ENCODE assay signal across 11 cellular contexts in genomic region chr7:123558506-123558874, GRCh38. TPM values are rescaled to one million over a fixed set of nuclear protein-coding genes. Genes with fewer than 3 reads are reported as not detected.
DNase-seq lines count a peak whose midpoint lies in the region; FAIRE-seq and TF ChIP-seq lines count a peak whose summit lies in the region.
"Had no signal": no experiment of that assay in that cellular context is flagged by ENCODE, and none has a peak within 500 bp of the region (broad histone marks: within the 10 kb centered on the region; RNA-seq: fewer than 3 reads in every experiment).

No MANE protein-coding gene starts in this region.

- no peaks in the 10 kb centered on the region for H4K20me1 ChIP-seq in MM.1S (ENCODE audit: insufficient read depth, low read length)

- no peaks in the 10 kb centered on the region for H3K27me3 ChIP-seq in MM.1S (replicated peaks; ENCODE audit: insufficient read depth, low read length)
- no peaks in the 10 kb centered on the region for H3K27me3 ChIP-seq in rectal smooth muscle tissue (ENCODE audit: control insufficient read depth, insufficient read depth, low read length)

- DNase-seq in AG10803 (ENCODE audit: low read depth) (no peak), MM.1S (no peak), epithelial cell of proximal tubule (ENCODE audit: low read depth) (no peak), MV-4-11 (lab: John Stamatoyannopoulos, UW) (no peak), hypothalamus (lab: John Stamatoyannopoulos, UW) (no peak), cortex of kidney (lab: John Stamatoyannopoulos, UW) (no peak), frontal cortex (ENCODE audit: low spot score in 2 of 2) (no peak)
- DNase-seq: Calu3; stimulated activated CD8-positive, alpha-beta memory T cell treated with anti-CD3 and anti-CD28 coated beads, Interleukin-4, amount 100 ng/mL, for 48 hours had no signal

- H3K9me2 ChIP-seq in MM.1S (replicated peaks; ENCODE audit: insufficient read depth, low read length), result no peaks in the 10 kb centered on the region

- TF ChIP-seq CTCF in AG10803 (conservative IDR thresholded peaks at IDR 0.05; ENCODE audit: low read length) (no peak), MM.1S (IDR thresholded peaks at IDR 0.05; ENCODE audit: low read length) (no peak), epithelial cell of proximal tubule (conservative IDR thresholded peaks at IDR 0.05; ENCODE audit: low read depth, low read length) (no peak)

- H3K36me3 ChIP-seq in MM.1S (replicated peaks; ENCODE audit: insufficient read depth, low read length) (no peaks in the 10 kb centered on the region; the same call in 1 of the 2 replicates), rectal smooth muscle tissue (ENCODE audit: control insufficient read depth, insufficient read depth, low read length) (peaks cover 2% of the 10 kb centered on the region)

- peak overlapping the region; percentile 64 for H3K4me2 ChIP-seq in MM.1S (ENCODE audit: low read depth, low read length)

- H2AFZ ChIP-seq in MM.1S (ENCODE audit: low read length), result peak overlapping the region; percentile 92

- peak overlapping the region; percentile 91; the same call in 1 of the 2 replicates for H3K9ac ChIP-seq in MM.1S (ENCODE audit: low read length)
- no peak overlapping the region for H3K9ac ChIP-seq in rectal smooth muscle tissue (ENCODE audit: low read length)

- H3F3A ChIP-seq in MM.1S (ENCODE audit: insufficient read depth, low read length), result no peaks in the 10 kb centered on the region

- H3K4me1 ChIP-seq in MM.1S (ENCODE audit: low read length) (peaks cover 14% of the 10 kb centered on the region), rectal smooth muscle tissue (ENCODE audit: control insufficient read depth, insufficient read depth, low read length) (peaks cover 15% of the 10 kb centered on the region)

- H3K79me2 ChIP-seq in MM.1S (ENCODE audit: low read length), result peaks cover 37% of the 10 kb centered on the region

- no peaks in the 10 kb centered on the region for H3K9me3 ChIP-seq in MM.1S (replicated peaks; ENCODE audit: insufficient read depth, low read length)

- H3K27ac ChIP-seq in MM.1S (ENCODE audit: low read length), result no peak overlapping the region
- peak overlapping the region; percentile 79 for H3K27ac ChIP-seq in rectal smooth muscle tissue (ENCODE audit: low read depth, low read length)

- H3K4me3 ChIP-seq in AG10803 (ENCODE audit: low read length), result peak overlapping the region; percentile 96
- peak overlapping the region; percentile 90 for H3K4me3 ChIP-seq in MM.1S (ENCODE audit: low read length)
- peak overlapping the region; percentile 90 for H3K4me3 ChIP-seq in epithelial cell of proximal tubule (ENCODE audit: low read depth, low read length)
- peak overlapping the region; percentile 96 for H3K4me3 ChIP-seq in rectal smooth muscle tissue (ENCODE audit: low read length)

- no peak for FAIRE-seq in frontal cortex (lab: Jason Lieb, UNC)

RNA-seq across cellular contexts. Expression of gene NDUFA5, which starts 0.9 kb away (rescaled TPM):
- total RNA-seq in epithelial cell of proximal tubule (30.1 and 31.4 TPM in 2 replicates), frontal cortex (125 TPM)

RNA-seq across cellular contexts. Expression of gene IQUB, which starts 24.1 kb away (rescaled TPM):
- total RNA-seq in epithelial cell of proximal tubule, result under 0.01 and 0.07 TPM in 2 replicates
- total RNA-seq in frontal cortex, result 2.0 TPM

RNA-seq across cellular contexts. Expression of gene ASB15, which starts 43.1 kb away (rescaled TPM):
- total RNA-seq in epithelial cell of proximal tubule (not detected in 2 replicates), frontal cortex (not detected)
- total RNA-seq: Calu3, progenitor cell of endocrine pancreas had no signal
